8 cellular contexts compared by ENCODE assay signal in genomic region chr20:59571591-59572314, GRCh38. TPM values are rescaled to one million over a fixed set of nuclear protein-coding genes. Genes with fewer than 3 reads are reported as not detected.
DNase-seq lines count a peak whose midpoint lies in the region; ATAC-seq and TF ChIP-seq lines count a peak whose summit lies in the region.

No MANE protein-coding gene starts in this region.

- H3K27ac Mint-ChIP-seq in activated CD8-positive, alpha-beta T cell treated with anti-CD3 and anti-CD28 coated beads for 36 hours, result no peak overlapping the region

- H3K4me2 ChIP-seq in DND-41 (ENCODE audit: insufficient read depth, low read length), result peak overlapping the region; percentile 56
- no peak overlapping the region for H3K4me2 ChIP-seq in mesenchymal stem cell (ENCODE audit: low read length, poor library complexity, severe bottlenecking)

- no peak overlapping the region for H4K91ac ChIP-seq in mesenchymal stem cell (ENCODE audit: low read length)

- H3K9ac ChIP-seq in DND-41 (ENCODE audit: low read depth, low read length) (no peak overlapping the region; the same call in 1 of the 2 replicates), mesenchymal stem cell (ENCODE audit: low read length) (peak overlapping the region; percentile 95)

- WGBS in mesenchymal stem cell, result 56% methylated on average over 28 of the region's 28 CpGs

- H3K18ac ChIP-seq in mesenchymal stem cell (ENCODE audit: low read depth in 1 of 2, low read length in 2 of 2), result no peak overlapping the region

- peaks cover 4% of the 10 kb centered on the region for H3K4me1 Mint-ChIP-seq in activated CD8-positive, alpha-beta T cell treated with anti-CD3 and anti-CD28 coated beads for 36 hours (ENCODE audit: low read depth)

- no peak overlapping the region for H4K8ac ChIP-seq in mesenchymal stem cell (ENCODE audit: low read length)

- peaks cover 22% of the 10 kb centered on the region for H3K27me3 Mint-ChIP-seq in activated CD8-positive, alpha-beta T cell treated with anti-CD3 and anti-CD28 coated beads for 36 hours

- H3K4me3 Mint-ChIP-seq in activated CD8-positive, alpha-beta T cell treated with anti-CD3 and anti-CD28 coated beads for 36 hours, result peak overlapping the region; percentile 25

- DNase-seq in DND-41 (peak; percentile 89), H4 (ENCODE audit: low spot score) (peak; percentile 44), NCI-H2196 treated with DMSO at 0.1 percent for 48 hours (lab: John Stamatoyannopoulos, UW; ENCODE audit: unreplicated experiment) (peak; percentile 48), mesenchymal stem cell (no peak)
- peak; percentile 69 for DNase-seq in activated CD8-positive, alpha-beta T cell treated with anti-CD3 and anti-CD28 coated beads for 36 hours
- peak in 2 of 3 donors; percentile 9 to 28 for DNase-seq in effector memory CD4-positive, alpha-beta T cell
- peak; percentile 19 to 44 (median 23) for DNase-seq in stimulated activated CD4-positive, alpha-beta T cell treated with anti-CD3 and anti-CD28 coated beads, TNF-alpha, amount 100 ng/mL, for 48 hours (ENCODE audit: low read depth in 3 of 3)

- no peaks in the 10 kb centered on the region for H3K9me3 Mint-ChIP-seq in activated CD8-positive, alpha-beta T cell treated with anti-CD3 and anti-CD28 coated beads for 36 hours

- no peak overlapping the region for H2BK5ac ChIP-seq in mesenchymal stem cell (ENCODE audit: low read depth, low read length, poor library complexity, severe bottlenecking)

- peak; percentile 98 for TF ChIP-seq CTCF in DND-41 (IDR thresholded peaks at IDR 0.05; ENCODE audit: borderline replicate concordance, extremely low read depth, low read length, poor library complexity, severe bottlenecking)
- TF ChIP-seq CTCF in activated CD8-positive, alpha-beta T cell treated with anti-CD3 and anti-CD28 coated beads for 36 hours (IDR thresholded peaks at IDR 0.05), result peak; percentile 94

- no peak overlapping the region for H3K4ac ChIP-seq in mesenchymal stem cell (ENCODE audit: low read depth in 1 of 2, low read length in 2 of 2)

- H3K27me3 ChIP-seq in DND-41 (ENCODE audit: insufficient read depth, low read length, poor library complexity) (no peaks in the 10 kb centered on the region), mesenchymal stem cell (ENCODE audit: control insufficient read depth in 1 of 2, insufficient read depth in 1 of 2, low read length in 2 of 2) (peaks cover 4 to 88% of the 10 kb centered on the region in 2 experiments)
- H3K27me3 ChIP-seq in effector memory CD4-positive, alpha-beta T cell (replicated peaks; ENCODE audit: control insufficient read depth, insufficient read depth, low read length, poor library complexity, severe bottlenecking), result peaks cover 5% of the 10 kb centered on the region

- H3K79me1 ChIP-seq in mesenchymal stem cell (replicated peaks; ENCODE audit: low read length, poor library complexity, severe bottlenecking), result no peaks in the 10 kb centered on the region

- H3K4me3 ChIP-seq in DND-41 (ENCODE audit: low read depth in 1 of 2, low read length in 2 of 2) (peak overlapping the region in 1 of 2 experiments; percentile 26; a peak in 1 of 4 replicates), mesenchymal stem cell (ENCODE audit: insufficient read depth in 1 of 2, low read depth in 1 of 2, low read length in 2 of 2) (peak overlapping the region in 1 of 2 experiments; percentile 80)
- H3K4me3 ChIP-seq in effector memory CD4-positive, alpha-beta T cell (ENCODE audit: insufficient read depth, low read depth, low read length, poor library complexity, severe bottlenecking), result peak overlapping the region; percentile 31

- intact Hi-C loops in activated CD8-positive, alpha-beta T cell treated with anti-CD3 and anti-CD28 coated beads for 36 hours (cut with micrococcal nuclease), result no loop called here

- H3K27ac ChIP-seq in DND-41 (ENCODE audit: low read length), result no peak overlapping the region
- H3K27ac ChIP-seq in effector memory CD4-positive, alpha-beta T cell (ENCODE audit: insufficient read depth, low read length, poor library complexity, severe bottlenecking), result no peak overlapping the region
- no peak overlapping the region for H3K27ac ChIP-seq in mesenchymal stem cell (ENCODE audit: low read length, poor library complexity, severe bottlenecking)

- H3K36me3 Mint-ChIP-seq in activated CD8-positive, alpha-beta T cell treated with anti-CD3 and anti-CD28 coated beads for 36 hours (ENCODE audit: low read depth), result no peaks in the 10 kb centered on the region

- H3K9me3 ChIP-seq in DND-41 (ENCODE audit: insufficient read depth, low read length, severe bottlenecking) (no peaks in the 10 kb centered on the region), mesenchymal stem cell (ENCODE audit: control insufficient read depth, low read length) (no peaks in the 10 kb centered on the region)
- H3K9me3 ChIP-seq in effector memory CD4-positive, alpha-beta T cell (ENCODE audit: control insufficient read depth, low read length), result no peaks in the 10 kb centered on the region

- no peak overlapping the region for H2BK12ac ChIP-seq in mesenchymal stem cell (ENCODE audit: low read length in 2 of 2)

- H3K4me1 ChIP-seq in DND-41 (ENCODE audit: insufficient read depth, low read length) (peaks cover 11% of the 10 kb centered on the region), mesenchymal stem cell (ENCODE audit: control insufficient read depth, insufficient read depth, low read depth, low read length) (no peaks in the 10 kb centered on the region)
- H3K4me1 ChIP-seq in effector memory CD4-positive, alpha-beta T cell (ENCODE audit: control insufficient read depth, insufficient read depth, low read length, poor library complexity, severe bottlenecking), result peaks cover 4% of the 10 kb centered on the region

- POLR2A ChIA-PET in activated CD8-positive, alpha-beta T cell treated with anti-CD3 and anti-CD28 coated beads for 36 hours (lab: Charles Lee), result interaction anchor here (0.6 to 1.0 kb wide), 2 partner anchors 11 to 23 kb away, joined by 3 to 4 read pairs; no protein-coding TSS in a partner anchor

- no peak overlapping the region for H2BK15ac ChIP-seq in mesenchymal stem cell (ENCODE audit: low read depth, poor library complexity, severe bottlenecking)

- H2AK5ac ChIP-seq in mesenchymal stem cell (ENCODE audit: low read length, severe bottlenecking), result no peak overlapping the region

- H3K79me2 ChIP-seq in DND-41 (ENCODE audit: insufficient read depth, low read length), result no peaks in the 10 kb centered on the region

- H2BK120ac ChIP-seq in mesenchymal stem cell (ENCODE audit: low read depth, low read length), result no peak overlapping the region

- H2AFZ ChIP-seq in DND-41 (ENCODE audit: low read depth, low read length), result peak overlapping the region; percentile 93
- no peak overlapping the region for H2AFZ ChIP-seq in mesenchymal stem cell (ENCODE audit: low read depth, low read length)

- H3K23ac ChIP-seq in mesenchymal stem cell (ENCODE audit: low read length in 2 of 2), result no peak overlapping the region

- no peak overlapping the region for H3K14ac ChIP-seq in mesenchymal stem cell (ENCODE audit: low read length in 2 of 2)

- CTCF ChIA-PET in activated CD8-positive, alpha-beta T cell treated with anti-CD3 and anti-CD28 coated beads for 36 hours (lab: Charles Lee), result interaction anchor here (0.7 to 3.3 kb wide), 23 partner anchors 10 to 363 kb away, joined by 3 to 59 read pairs (median 4); no protein-coding TSS in a partner anchor

- ATAC-seq in DND-41 (ENCODE audit: insufficient read depth, low read depth) (peak; percentile 99), HG03521 (IDR thresholded peaks at IDR 0.05; ENCODE audit: unreplicated experiment) (no peak)
- ATAC-seq in activated CD8-positive, alpha-beta T cell treated with anti-CD3 and anti-CD28 coated beads for 36 hours, result peak; percentile 86

- H4K20me1 ChIP-seq in DND-41 (ENCODE audit: insufficient read depth, low read length), result 0 out of 2 replicates have a peak, but pooled peaks cover 4% of the 10 kb centered on the region

- H3K36me3 ChIP-seq in DND-41 (ENCODE audit: insufficient read depth, low read length), result no peaks in the 10 kb centered on the region
- no peaks in the 10 kb centered on the region for H3K36me3 ChIP-seq in effector memory CD4-positive, alpha-beta T cell (ENCODE audit: control insufficient read depth, insufficient read depth, low read length)
- no peaks in the 10 kb centered on the region for H3K36me3 ChIP-seq in mesenchymal stem cell (ENCODE audit: control insufficient read depth in 1 of 2, insufficient read depth in 2 of 2, low read depth in 1 of 2, low read length in 2 of 2)

RNA-seq across cellular contexts. Expression of gene PHACTR3, which starts 32.6 kb away (rescaled TPM):
- total RNA-seq in H4 (2014; rRNA removed; shearing (Covaris generic)), result 0.29 TPM in 1 of 2 replicates, not detected in the other
- total RNA-seq in activated CD8-positive, alpha-beta T cell treated with anti-CD3 and anti-CD28 coated beads for 36 hours, result not detected
- not detected for polyA plus RNA-seq in mesenchymal stem cell (2013, experiment 1 of 2)
- not detected for polyA plus RNA-seq in mesenchymal stem cell (2013, experiment 2 of 2)
